In the genomic region with DNA sequence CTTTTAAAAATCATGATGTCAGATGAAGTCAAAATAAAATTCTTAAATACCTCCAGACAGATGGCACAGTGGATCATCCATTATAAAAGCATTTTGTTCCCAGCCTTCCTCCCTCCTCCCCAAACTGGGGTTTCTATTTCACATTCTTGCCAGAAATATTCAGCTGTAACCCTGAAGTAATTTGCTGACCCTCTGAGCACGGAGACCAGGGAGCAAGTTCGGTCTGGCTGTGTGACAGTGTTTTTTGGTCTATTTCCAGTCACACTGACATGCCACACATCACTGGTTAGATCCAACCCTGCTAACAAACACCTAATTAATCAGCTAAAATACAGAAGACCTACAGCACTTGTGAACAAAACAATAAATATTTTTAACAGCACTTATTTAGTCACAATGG, we compare ENCODE assay signal across 1 cellular context.
TF ChIP-seq lines count a peak whose summit lies in the region.

No MANE protein-coding gene starts in this region.

TF ChIP-seq in endothelial cell of umbilical vein, 7 proteins besides CTCF, POLR2A, EP300 and RAD21 (continued from another document):
- TF ChIP-seq, protein P1, sequence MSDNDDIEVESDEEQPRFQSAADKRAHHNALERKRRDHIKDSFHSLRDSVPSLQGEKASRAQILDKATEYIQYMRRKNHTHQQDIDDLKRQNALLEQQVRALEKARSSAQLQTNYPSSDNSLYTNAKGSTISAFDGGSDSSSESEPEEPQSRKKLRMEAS (IDR thresholded peaks at IDR 0.05; ENCODE audit: insufficient read depth, insufficient read length): no peak
- TF ChIP-seq MYC (IDR thresholded peaks at IDR 0.05; ENCODE audit: low read depth, low read length): no peak
- no peak for TF ChIP-seq POLR2AphosphoS5 (IDR thresholded peaks at IDR 0.05; ENCODE audit: insufficient read depth, low read depth, low read length)
